In the genomic region with DNA sequence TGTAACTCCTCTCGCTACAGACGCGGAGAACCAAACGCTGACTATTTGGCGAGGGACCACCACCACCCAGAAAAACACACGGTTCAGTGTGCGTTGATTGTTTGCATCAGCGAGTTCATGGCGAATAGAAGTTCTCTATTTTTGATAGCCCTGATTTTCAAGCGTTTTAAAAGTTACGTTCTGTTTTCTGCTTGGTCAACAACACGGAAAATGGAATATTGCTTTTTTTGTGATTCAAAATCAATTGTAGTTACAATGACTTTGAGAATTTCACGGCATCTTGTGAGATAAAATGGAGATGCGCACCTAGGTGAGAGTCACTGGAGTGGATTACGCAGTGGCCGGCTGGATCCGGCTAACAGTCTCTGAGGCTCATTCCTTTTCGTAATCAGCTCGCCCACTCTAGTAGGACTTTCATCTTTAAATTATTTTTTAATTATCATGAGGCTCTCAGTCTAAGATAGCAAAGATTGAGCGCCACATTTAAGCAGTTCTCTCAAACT, we compare ENCODE assay signal across 9 cellular contexts. TPM values are rescaled to one million over a fixed set of nuclear protein-coding genes. Genes with fewer than 3 reads are reported as not detected.
DNase-seq lines count a peak whose midpoint lies in the region; ATAC-seq and TF ChIP-seq lines count a peak whose summit lies in the region.
"Had no signal": no experiment of that assay in that cellular context is flagged by ENCODE, and none has a peak within 500 bp of the region (broad histone marks: within the 10 kb centered on the region; RNA-seq: fewer than 3 reads in every experiment).

No MANE protein-coding gene starts in this region.

- TF ChIP-seq CTCF in mammary epithelial cell (conservative IDR thresholded peaks at IDR 0.05 in 1 of 2, IDR thresholded peaks at IDR 0.05 in 1 of 2; ENCODE audit: extremely low read depth in 1 of 2, insufficient read depth in 1 of 2, low read depth in 1 of 2, low read length in 2 of 2), result no peak
- no peak for TF ChIP-seq CTCF in left lung (IDR thresholded peaks at IDR 0.05)
- TF ChIP-seq CTCF in tibial artery (IDR thresholded peaks at IDR 0.05), result peak; percentile 7 to 45
- TF ChIP-seq CTCF in GM13976 (IDR thresholded peaks at IDR 0.05; ENCODE audit: borderline replicate concordance, control extremely low read depth, extremely low read depth, insufficient read depth, missing control alignments), result no peak

- peak overlapping the region; percentile 65 to 78 (median 70) for H3K4me3 ChIP-seq in mammary epithelial cell (replicated peaks in 1 of 3; ENCODE audit: insufficient read depth in 1 of 3, low read depth in 2 of 3, low read length in 3 of 3)
- peak overlapping the region; percentile 63 to 71 for H3K4me3 ChIP-seq in left lung
- H3K4me3 ChIP-seq in tibial artery, result peak overlapping the region; percentile 66 to 72

- in situ Hi-C loops in G401 (cut with HindIII; ENCODE audit: low sequenced_read_pairs) (no loop called here), mammary epithelial cell (cut with MboI; ENCODE audit: low sequenced_read_pairs in 2 of 2) (loop anchor here in 1 of 2 donors (10.0 kb wide), 1 partner anchor 93 kb away; a partner anchor contains a TSS), GM13976 (cut with MboI; ENCODE audit: low sequenced_read_pairs, unreplicated experiment) (no loop called here)

- H3K27me3 ChIP-seq in mammary epithelial cell (ENCODE audit: insufficient read depth, low read length) (no peaks in the 10 kb centered on the region), left lung (peaks cover 0 to 21% of the 10 kb centered on the region in 2 donors), tibial artery (no peaks in the 10 kb centered on the region)

- H3K9me3 ChIP-seq in mammary epithelial cell (replicated peaks; ENCODE audit: insufficient read depth, low read length) (no peaks in the 10 kb centered on the region), left lung (no peaks in the 10 kb centered on the region), tibial artery (no peaks in the 10 kb centered on the region)

- peak overlapping the region; percentile 92 for H2AFZ ChIP-seq in mammary epithelial cell (ENCODE audit: low read depth, low read length)

- peak; percentile 43 for ATAC-seq in left lung

- CTCF ChIA-PET in mammary epithelial cell (lab: Charles Lee; ENCODE audit: low non-redundant PET), result no interaction called here

- DNase-seq in G401 (ENCODE audit: low spot score) (peak; percentile 42), NCI-H2029 (lab: John Stamatoyannopoulos, UW) (peak; percentile 3), mammary epithelial cell (peak; percentile 31), left lung (peak; percentile 43 to 50), tibial artery (no peak), GM13976 (ENCODE audit: low spot score) (no peak), MV-4-11 (lab: John Stamatoyannopoulos, UW) (no peak)
- DNase-seq in stimulated activated CD4-positive, alpha-beta T cell treated with anti-CD3 and anti-CD28 coated beads, Interleukin-2, amount 100 ng/mL, for 48 hours, result no peak

- dilution Hi-C loops in mammary epithelial cell (cut with HindIII; ENCODE audit: low sequenced_read_pairs), result no loop called here

- H3K4me1 ChIP-seq in mammary epithelial cell (ENCODE audit: insufficient read depth, low read length) (peaks cover 32% of the 10 kb centered on the region), left lung (peaks cover 6 to 24% of the 10 kb centered on the region in 2 donors), tibial artery (peaks cover 0 to 10% (median 2%) of the 10 kb centered on the region in 4 donors)

- H3K36me3 ChIP-seq in mammary epithelial cell (ENCODE audit: insufficient read depth, low read length) (no peaks in the 10 kb centered on the region), left lung (no peaks in the 10 kb centered on the region), tibial artery (no peaks in the 10 kb centered on the region)

- H4K20me1 ChIP-seq in mammary epithelial cell (ENCODE audit: insufficient read depth, low read length), result no peaks in the 10 kb centered on the region

- peak overlapping the region; percentile 69 for H3K27ac ChIP-seq in mammary epithelial cell (ENCODE audit: insufficient read depth, low read depth, low read length)
- peak overlapping the region; percentile 92 to 93 for H3K27ac ChIP-seq in left lung
- H3K27ac ChIP-seq in tibial artery, result peak overlapping the region; percentile 95

- BruUV-seq in mammary epithelial cell (replicated peaks; lab: Mats Ljungman, UMichigan), result TSS peak; percentile 56

- WGBS in mammary epithelial cell (ENCODE audit: low coverage, missing lambda C conversion rate), result 2% methylated on average over 20 of the region's 20 CpGs

- no peaks in the 10 kb centered on the region for H3K79me2 ChIP-seq in mammary epithelial cell (ENCODE audit: insufficient read depth, low read length)

- H3K9ac ChIP-seq in mammary epithelial cell (ENCODE audit: insufficient read depth, low read length), result peak overlapping the region; percentile 56

- intact Hi-C loops in mammary epithelial cell (cut with micrococcal nuclease), result no loop called here
- intact Hi-C loops in left lung (cut with DNase I), result no loop called here
- intact Hi-C loops in tibial artery (cut with DNase I; ENCODE audit: low total_unique reads), result no loop called here

- peak overlapping the region; percentile 98 for H3K4me2 ChIP-seq in mammary epithelial cell (ENCODE audit: insufficient read depth, low read depth, low read length)

RNA-seq across cellular contexts. Expression of a gene that starts 54.8 kb away (rescaled TPM):
- total RNA-seq in G401 (2014; rRNA removed; shearing (Covaris generic)), result not detected in 2 replicates
- not detected for total RNA-seq in mammary epithelial cell
- not detected for polyA plus RNA-seq in mammary epithelial cell
- polyA minus RNA-seq in mammary epithelial cell, result not detected
- not detected for total RNA-seq in left lung
- total RNA-seq: activated CD8-positive, alpha-beta memory T cell treated with anti-CD3 and anti-CD28 coated beads for 36 hours had no signal

Comparison
In these comparisons a context has a peak if more than half of its experiments do, and no peak if none do; other contexts are left out.
1. DNase-seq: peak in G401 (single experiment), NCI-H2029 (single experiment), mammary epithelial cell (single experiment) and left lung (2 of 2); none in tibial artery (0 of 2), stimulated activated CD4-positive, alpha-beta T cell treated with anti-CD3 and anti-CD28 coated beads, Interleukin-2, amount 100 ng/mL, for 48 hours (0 of 2), GM13976 (single experiment) and MV-4-11 (single experiment).
2. CTCF ChIP-seq: peak in tibial artery (2 of 2); none in mammary epithelial cell (0 of 2), left lung (0 of 2) and GM13976 (single experiment).
3. Peak in every context shown above with its lines, with median percentiles within 50 percentile points of each other: H3K27ac ChIP-seq and H3K4me3 ChIP-seq.